Comparison of ENCODE assay signal across 8 cellular contexts in the genomic region with DNA sequence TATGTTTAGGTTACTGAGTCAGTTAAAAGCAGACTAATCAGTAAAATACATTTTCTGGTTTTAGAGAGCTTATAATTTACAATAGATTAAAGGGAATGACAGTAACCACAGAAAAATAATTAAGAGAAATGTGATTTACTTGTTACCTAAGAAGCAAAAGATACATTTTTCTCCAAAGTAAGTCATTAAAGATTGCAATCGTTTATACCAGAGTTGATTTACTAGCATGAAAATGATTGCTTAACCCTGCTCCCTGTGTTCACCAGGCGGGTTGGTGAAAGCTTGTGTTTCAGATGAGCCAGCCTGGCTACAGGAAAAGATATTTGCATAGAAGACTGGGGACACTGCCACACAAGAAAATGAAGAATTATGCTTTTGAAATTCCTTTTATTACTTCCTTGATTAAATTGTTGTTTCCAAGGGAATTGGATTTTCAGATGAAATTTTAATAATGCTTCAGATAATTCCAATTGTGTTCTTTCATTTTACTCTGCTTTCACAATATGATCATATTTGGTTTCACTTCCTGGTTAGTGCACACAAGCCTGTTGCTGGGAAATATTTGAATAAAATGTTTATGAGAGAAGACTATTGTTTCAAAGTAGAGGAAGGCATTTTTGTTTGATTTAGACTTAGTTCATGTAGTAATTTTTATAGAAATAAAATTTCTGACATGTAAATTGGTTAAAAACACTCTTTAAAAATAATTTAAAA. TPM values are rescaled to one million over a fixed set of nuclear protein-coding genes. Genes with fewer than 3 reads are reported as not detected.
DNase-seq lines count a peak whose midpoint lies in the region; ATAC-seq and TF ChIP-seq lines count a peak whose summit lies in the region.

No MANE protein-coding gene starts in this region.

- BruUV-seq in OCI-LY7 (replicated peaks; lab: Mats Ljungman, UMichigan): no TSS peak

- no peak overlapping the region for H3K9ac ChIP-seq in smooth muscle cell (ENCODE audit: low read depth)

- H3K27me3 ChIP-seq in CD4-positive, alpha-beta T cell (ENCODE audit: control insufficient read depth, insufficient read depth, low read length): no peaks in the 10 kb centered on the region
- H3K27me3 ChIP-seq in esophagus (ENCODE audit: control insufficient read depth in 1 of 2, insufficient read depth in 2 of 2, low read length in 2 of 2) (no peaks in the 10 kb centered on the region), smooth muscle cell (ENCODE audit: low read depth) (no peaks in the 10 kb centered on the region)

- H3K9me3 Mint-ChIP-seq in CD4-positive, alpha-beta T cell: no peaks in the 10 kb centered on the region

- TF ChIP-seq CTCF in CD4-positive, alpha-beta T cell (IDR thresholded peaks at IDR 0.05): no peak
- TF ChIP-seq CTCF in OCI-LY7 (conservative IDR thresholded peaks at IDR 0.05; ENCODE audit: low read length): no peak
- TF ChIP-seq CTCF in smooth muscle cell (IDR thresholded peaks at IDR 0.05; ENCODE audit: borderline replicate concordance, insufficient read depth, poor library complexity, severe bottlenecking): no peak

- peaks cover 54% of the 10 kb centered on the region for H3K36me3 Mint-ChIP-seq in CD4-positive, alpha-beta T cell (ENCODE audit: low read depth)

- no peak for DNase-seq in CD4-positive, alpha-beta T cell
- DNase-seq in OCI-LY7 (ENCODE audit: low spot score) (peak; percentile 65), smooth muscle cell (lab: John Stamatoyannopoulos, UW; ENCODE audit: unreplicated experiment) (no peak), pons (ENCODE audit: low spot score) (no peak), 8988T (no peak)

- intact Hi-C loops in CD4-positive, alpha-beta T cell (cut with DNase I, micrococcal nuclease): no loop called here
- intact Hi-C loops in OCI-LY7 (cut with micrococcal nuclease; ENCODE audit: unreplicated experiment): loop anchor here (1.0 kb wide), 1 partner anchor 28 kb away; the partner anchor contains the start of gene LRRC8B

- H3K27me3 Mint-ChIP-seq in CD4-positive, alpha-beta T cell: no peaks in the 10 kb centered on the region

- H3K4me1 ChIP-seq in OCI-LY7 (ENCODE audit: insufficient read depth, low read length, poor library complexity, severe bottlenecking): peaks cover 20% of the 10 kb centered on the region
- no peaks in the 10 kb centered on the region for H3K4me1 ChIP-seq in esophagus (ENCODE audit: control insufficient read depth in 2 of 2, insufficient read depth in 2 of 2, low read length in 1 of 2)
- H3K4me1 ChIP-seq in smooth muscle cell (ENCODE audit: low read depth): peaks cover 5% of the 10 kb centered on the region

- no peaks in the 10 kb centered on the region for H3K9me2 ChIP-seq in OCI-LY7 (ENCODE audit: insufficient read depth, low read length)

- peak overlapping the region; percentile 56 for H3K27ac Mint-ChIP-seq in CD4-positive, alpha-beta T cell

- peaks cover 86% of the 10 kb centered on the region for H3K4me1 Mint-ChIP-seq in CD4-positive, alpha-beta T cell (ENCODE audit: low read depth)

- peak; percentile 54 for ATAC-seq in CD4-positive, alpha-beta T cell (ENCODE audit: poor library complexity)
- ATAC-seq in GM19328 (IDR thresholded peaks at IDR 0.05; ENCODE audit: unreplicated experiment): peak; percentile 59
- ATAC-seq in HG03354 (IDR thresholded peaks at IDR 0.05; ENCODE audit: poor library complexity, severe bottlenecking, unreplicated experiment): peak; percentile 82

- WGBS in esophagus, 2 donors: 10 to 15% methylated on average over 2 of the region's 2 CpGs
- 75% methylated on average over 2 of the region's 2 CpGs for WGBS in smooth muscle cell (ENCODE audit: low lambda C conversion rate)

- H4K20me1 ChIP-seq in OCI-LY7 (ENCODE audit: insufficient read depth, low read length) (no peaks in the 10 kb centered on the region), smooth muscle cell (ENCODE audit: low read depth) (no peaks in the 10 kb centered on the region)

- CTCF ChIA-PET in CD4-positive, alpha-beta T cell (lab: Charles Lee): interaction anchor here (1.5 kb wide), 1 partner anchor 13 kb away, joined by 4 read pairs; no protein-coding TSS in a partner anchor
- CTCF ChIA-PET in OCI-LY7 (lab: Charles Lee; ENCODE audit: unreplicated experiment): no interaction called here

- POLR2A ChIA-PET in CD4-positive, alpha-beta T cell (lab: Charles Lee): interaction anchor here (0.5 to 1.2 kb wide), 5 partner anchors 27 to 271 kb away, joined by 3 to 7 read pairs (median 3); no protein-coding TSS in a partner anchor
- POLR2A ChIA-PET in OCI-LY7 (lab: Charles Lee): interaction anchor here (0.7 to 1.9 kb wide), 6 partner anchors 9 to 261 kb away, joined by 3 to 6 read pairs (median 3); no protein-coding TSS in a partner anchor

- H3K4me3 Mint-ChIP-seq in CD4-positive, alpha-beta T cell: peak overlapping the region; percentile 40

- H3K4me3 ChIP-seq in OCI-LY7 (ENCODE audit: low read depth, low read length, poor library complexity, severe bottlenecking) (peak overlapping the region; percentile 55), esophagus (ENCODE audit: low read depth in 1 of 2, low read length in 2 of 2) (no peak overlapping the region), smooth muscle cell (no peak overlapping the region)

- peaks cover 13% of the 10 kb centered on the region; the same call in 1 of the 2 replicates for H3K79me2 ChIP-seq in OCI-LY7 (ENCODE audit: insufficient read depth, low read depth, low read length)
- H3K79me2 ChIP-seq in smooth muscle cell (ENCODE audit: low read depth): no peaks in the 10 kb centered on the region

- H2AFZ ChIP-seq in OCI-LY7 (ENCODE audit: low read length) (peak overlapping the region; percentile 88), smooth muscle cell (ENCODE audit: low read depth) (peak overlapping the region; percentile 79)

- H3K9me3 ChIP-seq in CD4-positive, alpha-beta T cell (ENCODE audit: control insufficient read depth, low read length): no peaks in the 10 kb centered on the region
- H3K9me3 ChIP-seq in OCI-LY7 (ENCODE audit: low read length) (no peaks in the 10 kb centered on the region), esophagus (ENCODE audit: control insufficient read depth in 2 of 2, insufficient read depth in 1 of 2, low read depth in 1 of 2, low read length in 1 of 2) (no peaks in the 10 kb centered on the region), smooth muscle cell (replicated peaks; ENCODE audit: low read depth) (no peaks in the 10 kb centered on the region)

- H3K4me2 ChIP-seq in OCI-LY7 (ENCODE audit: low read length): peak overlapping the region; percentile 67
- peak overlapping the region; percentile 60 for H3K4me2 ChIP-seq in smooth muscle cell

- no peak overlapping the region for H3K27ac ChIP-seq in CD4-positive, alpha-beta T cell (ENCODE audit: low read depth, low read length)
- H3K27ac ChIP-seq in OCI-LY7 (ENCODE audit: low read depth, low read length, poor library complexity, severe bottlenecking) (peak overlapping the region; percentile 58), esophagus (ENCODE audit: low read depth in 2 of 2, low read length in 1 of 2) (peak overlapping the region; percentile 31 to 59), smooth muscle cell (ENCODE audit: low read depth) (no peak overlapping the region)

- H3F3A ChIP-seq in smooth muscle cell (ENCODE audit: low read depth): no peaks in the 10 kb centered on the region

- H3K36me3 ChIP-seq in OCI-LY7 (ENCODE audit: insufficient read depth, low read length) (no peaks in the 10 kb centered on the region), esophagus (ENCODE audit: control insufficient read depth in 2 of 2, insufficient read depth in 2 of 2, low read length in 1 of 2) (no peaks in the 10 kb centered on the region), smooth muscle cell (ENCODE audit: low read depth) (no peaks in the 10 kb centered on the region)

RNA-seq across cellular contexts. Expression of gene LRRC8B, which starts 28.0 kb away (rescaled TPM):
- total RNA-seq in CD4-positive, alpha-beta T cell: 10 to 100 TPM; 15.4 to 16.8 TPM
- 3.2 and 4.4 TPM in 2 replicates for total RNA-seq in OCI-LY7 (2014; rRNA removed; shearing (Covaris generic))
- 8.8 and 9.9 TPM in 2 replicates for total RNA-seq in OCI-LY7 (2022)
- polyA plus RNA-seq in esophagus: 1 to 10 TPM; 1.9 to 3.0 TPM
- 3.9 and 4.6 TPM in 2 replicates for total RNA-seq in smooth muscle cell
- polyA plus RNA-seq in smooth muscle cell: 0.98 and 1.5 TPM in 2 replicates

Comparison
In these comparisons a context has a peak if more than half of its experiments do, and no peak if none do; other contexts are left out.
1. H3K27ac ChIP-seq: peak in OCI-LY7 (single experiment) and esophagus (2 of 2); none in CD4-positive, alpha-beta T cell (single experiment) and smooth muscle cell (single experiment).
2. Peak in every context shown above with its lines, with median percentiles within 50 percentile points of each other: ATAC-seq.